ENCODE assay signal across 1 cellular context in the genomic region with DNA sequence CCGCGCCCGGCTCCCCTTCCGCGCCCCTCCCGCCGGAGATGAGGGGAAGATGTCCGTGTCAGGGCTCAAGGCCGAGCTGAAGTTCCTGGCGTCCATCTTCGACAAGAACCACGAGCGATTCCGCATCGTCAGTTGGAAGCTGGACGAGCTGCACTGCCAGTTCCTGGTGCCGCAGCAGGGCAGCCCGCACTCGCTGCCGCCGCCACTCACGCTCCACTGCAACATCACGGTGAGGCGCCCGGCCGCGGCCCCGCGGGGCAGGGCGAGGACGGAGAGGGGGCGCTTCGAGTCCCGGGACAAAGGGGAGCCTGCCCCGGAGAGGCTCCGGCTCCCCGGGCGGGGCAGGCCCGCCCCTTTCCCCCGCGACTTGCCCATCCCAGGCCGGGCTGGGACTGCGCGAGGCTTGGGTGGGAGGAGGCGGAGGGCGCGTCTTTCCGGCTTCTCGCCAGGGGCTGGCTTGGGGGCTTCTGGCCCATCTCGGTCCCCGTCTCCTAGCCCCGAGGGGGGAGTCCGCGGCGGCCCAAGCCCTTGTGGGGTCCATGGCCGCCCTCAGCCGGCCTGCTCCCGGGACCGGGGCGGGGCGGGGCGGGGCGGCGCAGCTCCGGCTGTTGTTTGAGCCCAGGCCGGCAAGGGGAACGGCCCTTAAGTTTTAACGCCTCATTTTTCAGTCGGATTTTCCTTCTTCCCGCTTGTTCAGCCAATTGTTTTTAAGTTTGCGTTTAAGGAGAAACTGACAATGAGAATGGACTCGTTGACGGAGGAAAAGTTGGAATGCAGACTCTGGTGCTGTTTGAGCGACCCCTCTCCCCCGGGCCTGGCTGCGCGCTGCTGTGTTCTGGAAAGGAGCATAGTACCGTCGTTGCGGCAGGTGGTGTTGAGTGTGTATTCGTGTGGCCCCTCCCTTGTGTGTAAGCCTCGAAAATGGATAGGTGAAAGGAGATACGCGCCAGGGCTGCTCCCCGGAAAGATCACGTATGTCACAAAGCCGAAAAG.
TF ChIP-seq lines count a peak whose summit lies in the region.

No MANE protein-coding gene starts in this region.

TF ChIP-seq in GM12878, 131 proteins besides CTCF, POLR2A, EP300 and RAD21 (continued from another document):
- TF ChIP-seq CBFB (IDR thresholded peaks at IDR 0.05; ENCODE audit: low read depth) (no peak), EZH2 (IDR thresholded peaks at IDR 0.05; ENCODE audit: borderline replicate concordance, control insufficient read depth, low read depth, low read length) (no peak), SMARCA5 (IDR thresholded peaks at IDR 0.05) (peak; percentile 5; the same call in 1 of the 2 replicates)
- TF ChIP-seq, protein P1, sequence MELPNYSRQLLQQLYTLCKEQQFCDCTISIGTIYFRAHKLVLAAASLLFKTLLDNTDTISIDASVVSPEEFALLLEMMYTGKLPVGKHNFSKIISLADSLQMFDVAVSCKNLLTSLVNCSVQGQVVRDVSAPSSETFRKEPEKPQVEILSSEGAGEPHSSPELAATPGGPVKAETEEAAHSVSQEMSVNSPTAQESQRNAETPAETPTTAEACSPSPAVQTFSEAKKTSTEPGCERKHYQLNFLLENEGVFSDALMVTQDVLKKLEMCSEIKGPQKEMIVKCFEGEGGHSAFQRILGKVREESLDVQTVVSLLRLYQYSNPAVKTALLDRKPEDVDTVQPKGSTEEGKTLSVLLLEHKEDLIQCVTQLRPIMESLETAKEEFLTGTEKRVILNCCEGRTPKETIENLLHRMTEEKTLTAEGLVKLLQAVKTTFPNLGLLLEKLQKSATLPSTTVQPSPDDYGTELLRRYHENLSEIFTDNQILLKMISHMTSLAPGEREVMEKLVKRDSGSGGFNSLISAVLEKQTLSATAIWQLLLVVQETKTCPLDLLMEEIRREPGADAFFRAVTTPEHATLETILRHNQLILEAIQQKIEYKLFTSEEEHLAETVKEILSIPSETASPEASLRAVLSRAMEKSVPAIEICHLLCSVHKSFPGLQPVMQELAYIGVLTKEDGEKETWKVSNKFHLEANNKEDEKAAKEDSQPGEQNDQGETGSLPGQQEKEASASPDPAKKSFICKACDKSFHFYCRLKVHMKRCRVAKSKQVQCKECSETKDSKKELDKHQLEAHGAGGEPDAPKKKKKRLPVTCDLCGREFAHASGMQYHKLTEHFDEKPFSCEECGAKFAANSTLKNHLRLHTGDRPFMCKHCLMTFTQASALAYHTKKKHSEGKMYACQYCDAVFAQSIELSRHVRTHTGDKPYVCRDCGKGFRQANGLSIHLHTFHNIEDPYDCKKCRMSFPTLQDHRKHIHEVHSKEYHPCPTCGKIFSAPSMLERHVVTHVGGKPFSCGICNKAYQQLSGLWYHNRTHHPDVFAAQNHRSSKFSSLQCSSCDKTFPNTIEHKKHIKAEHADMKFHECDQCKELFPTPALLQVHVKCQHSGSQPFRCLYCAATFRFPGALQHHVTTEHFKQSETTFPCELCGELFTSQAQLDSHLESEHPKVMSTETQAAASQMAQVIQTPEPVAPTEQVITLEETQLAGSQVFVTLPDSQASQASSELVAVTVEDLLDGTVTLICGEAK (IDR thresholded peaks at IDR 0.05; ENCODE audit: borderline replicate concordance), result no peak
